1 cellular context compared by ENCODE assay signal in the genomic region with DNA sequence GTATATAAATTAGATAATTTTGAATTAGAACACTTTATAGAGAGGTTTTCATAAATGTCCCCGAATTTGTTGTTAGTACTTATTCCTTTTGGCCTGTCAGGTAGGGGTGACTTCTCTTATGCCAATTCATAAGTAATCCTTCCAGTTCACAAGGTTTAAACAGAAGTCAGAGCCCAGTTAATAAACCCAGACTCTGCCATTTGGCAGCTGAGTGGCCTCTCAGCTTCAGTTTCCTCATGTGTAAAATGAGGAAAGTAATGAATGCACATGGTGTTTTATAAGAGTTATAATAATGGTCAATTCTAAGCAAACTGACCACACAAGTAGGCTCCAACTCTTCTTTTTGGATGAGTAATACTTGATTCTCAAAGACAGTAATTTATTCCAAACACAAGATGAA.
TF ChIP-seq lines count a peak whose summit lies in the region.

No MANE protein-coding gene starts in this region.

TF ChIP-seq in A549, 52 proteins besides CTCF, POLR2A, EP300 and RAD21 (continued from another document):
- TF ChIP-seq TP53 (CRISPR knock-in tag; IDR thresholded peaks at IDR 0.05) (no peak), SREBF2 (IDR thresholded peaks at IDR 0.05) (no peak), BCL3 (IDR thresholded peaks at IDR 0.05) (no peak), MYC (IDR thresholded peaks at IDR 0.05; ENCODE audit: borderline replicate concordance, low read length) (no peak), NR3C1 (IDR thresholded peaks at IDR 0.05) (no peak), KDM1A (IDR thresholded peaks at IDR 0.05; ENCODE audit: low read depth) (no peak), ZSCAN20 (CRISPR knock-in tag; IDR thresholded peaks at IDR 0.05) (no peak), JUN (IDR thresholded peaks at IDR 0.05) (no peak)
- TF ChIP-seq, protein P1, sequence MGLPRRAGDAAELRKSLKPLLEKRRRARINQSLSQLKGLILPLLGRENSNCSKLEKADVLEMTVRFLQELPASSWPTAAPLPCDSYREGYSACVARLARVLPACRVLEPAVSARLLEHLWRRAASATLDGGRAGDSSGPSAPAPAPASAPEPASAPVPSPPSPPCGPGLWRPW (IDR thresholded peaks at IDR 0.05), result no peak
